ENCODE assay signal across 8 cellular contexts in genomic region chr19:10332158-10332964, GRCh38. TPM values are rescaled to one million over a fixed set of nuclear protein-coding genes. Genes with fewer than 3 reads are reported as not detected.
DNase-seq lines count a peak whose midpoint lies in the region; ATAC-seq and TF ChIP-seq lines count a peak whose summit lies in the region.

No MANE protein-coding gene starts in this region.

- DNase-seq in RPMI7951 (ENCODE audit: low read depth) (peak; percentile 12), fibroblast of mammary gland (ENCODE audit: low read depth) (no peak), DMS153 treated with DMSO at 0.1 percent for 48 hours (lab: John Stamatoyannopoulos, UW; ENCODE audit: unreplicated experiment) (no peak)

- ATAC-seq in GM18517 (IDR thresholded peaks at IDR 0.05; ENCODE audit: unreplicated experiment), result no peak
- ATAC-seq in GM21529 (IDR thresholded peaks at IDR 0.05; ENCODE audit: unreplicated experiment), result no peak
- no peak for ATAC-seq in HG03469 (IDR thresholded peaks at IDR 0.05; ENCODE audit: unreplicated experiment)

- peak overlapping the region; percentile 64 for H3K4me3 ChIP-seq in GM12875 (ENCODE audit: low read depth, low read length)
- H3K4me3 ChIP-seq in fibroblast of mammary gland (ENCODE audit: control insufficient read depth, low read depth, low read length), result peak overlapping the region; percentile 88
- peak overlapping the region; percentile 88 for H3K4me3 ChIP-seq in rectal smooth muscle tissue (ENCODE audit: low read length)

- peak overlapping the region; percentile 67 for H3K9ac ChIP-seq in rectal smooth muscle tissue (ENCODE audit: low read length)

- H3K27me3 ChIP-seq in rectal smooth muscle tissue (ENCODE audit: control insufficient read depth, insufficient read depth, low read length), result no peaks in the 10 kb centered on the region

- H3K36me3 ChIP-seq in rectal smooth muscle tissue (ENCODE audit: control insufficient read depth, insufficient read depth, low read length), result peaks cover 16% of the 10 kb centered on the region

- TF ChIP-seq CTCF in GM12875 (IDR thresholded peaks at IDR 0.05; ENCODE audit: borderline replicate concordance, insufficient read depth, low read depth, low read length) (no peak), fibroblast of mammary gland (conservative IDR thresholded peaks at IDR 0.05; ENCODE audit: control insufficient read depth, insufficient read depth, low read depth, low read length) (no peak)

- peaks cover 13% of the 10 kb centered on the region for H3K4me1 ChIP-seq in rectal smooth muscle tissue (ENCODE audit: control insufficient read depth, insufficient read depth, low read length)

- H3K27ac ChIP-seq in rectal smooth muscle tissue (ENCODE audit: low read depth, low read length), result peak overlapping the region; percentile 89

RNA-seq across cellular contexts. Expression of gene RAVER1, which starts 1.0 kb away (rescaled TPM):
- total RNA-seq in RPMI7951 (2014; rRNA removed; shearing (Covaris generic)), result 9.0 and 11.8 TPM in 2 replicates

RNA-seq across cellular contexts. Expression of gene ICAM3, which starts 7.1 kb away (rescaled TPM):
- total RNA-seq in RPMI7951 (2014; rRNA removed; shearing (Covaris generic)), result 16.8 and 21.5 TPM in 2 replicates

RNA-seq across cellular contexts. Expression of gene FDX2, which starts 16.5 kb away (rescaled TPM):
- 33.0 and 50.1 TPM in 2 replicates for total RNA-seq in RPMI7951 (2014; rRNA removed; shearing (Covaris generic))

RNA-seq across cellular contexts. Expression of gene ZGLP1, which starts 22.7 kb away (rescaled TPM):
- 0.88 and 1.2 TPM in 2 replicates for total RNA-seq in RPMI7951 (2014; rRNA removed; shearing (Covaris generic))

RNA-seq across cellular contexts. Expression of gene ICAM5, which starts 42.6 kb away (rescaled TPM):
- total RNA-seq in RPMI7951 (2014; rRNA removed; shearing (Covaris generic)), result 12.0 and 15.8 TPM in 2 replicates
